ENCODE assay signal across 20 cellular contexts in the genomic region with DNA sequence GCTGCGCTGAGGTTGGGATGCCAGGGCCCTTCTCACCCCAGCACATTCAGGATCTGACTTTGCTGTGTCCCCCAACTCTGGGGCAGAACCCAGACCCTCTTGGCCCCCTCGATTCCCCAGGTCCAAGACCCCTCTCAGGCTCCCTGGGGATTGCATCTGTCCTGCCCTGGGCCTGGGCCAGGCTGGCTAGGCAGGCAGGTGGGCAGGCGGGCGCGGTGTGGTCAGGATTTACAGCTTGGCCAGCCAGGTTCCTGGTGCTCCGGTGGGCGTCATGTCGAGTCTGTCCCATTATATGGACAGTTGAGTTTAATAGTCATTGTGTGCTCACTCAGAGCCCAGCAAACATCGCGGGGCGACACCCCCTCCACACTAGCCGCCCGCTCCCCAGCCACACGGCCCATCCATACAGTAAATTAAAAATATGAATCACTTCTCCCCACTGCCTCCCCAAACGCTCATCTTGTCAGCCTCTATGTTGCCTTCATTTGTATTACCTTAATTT. TPM values are rescaled to one million over a fixed set of nuclear protein-coding genes. Genes with fewer than 3 reads are reported as not detected.
DNase-seq lines count a peak whose midpoint lies in the region; ATAC-seq, FAIRE-seq and TF ChIP-seq lines count a peak whose summit lies in the region.
"Had no signal": no experiment of that assay in that cellular context is flagged by ENCODE, and none has a peak within 500 bp of the region (broad histone marks: within the 10 kb centered on the region; RNA-seq: fewer than 3 reads in every experiment).

No MANE protein-coding gene starts in this region.

- H3K27ac Mint-ChIP-seq in type B pancreatic cell = no peak overlapping the region

- no peaks in the 10 kb centered on the region for H3K9me3 ChIP-seq in K562 (replicated peaks; ENCODE audit: control insufficient read depth, insufficient read depth, low read depth, low read length)

- BruUV-seq in K562 (replicated peaks; lab: Mats Ljungman, UMichigan) = no TSS peak

- no peak for TF ChIP-seq POLR2A in K562 (conservative IDR thresholded peaks at IDR 0.05)

- ATAC-seq in K562 (no peak), HG02759 (IDR thresholded peaks at IDR 0.05; ENCODE audit: unreplicated experiment) (no peak)
- ATAC-seq: PC-3 had no signal

- H3K27me3 Mint-ChIP-seq in type B pancreatic cell = peaks cover 68% of the 10 kb centered on the region

- peaks cover 20% of the 10 kb centered on the region for H3K4me1 Mint-ChIP-seq in type B pancreatic cell (ENCODE audit: unreplicated experiment)

- POLR2A ChIA-PET in K562 (lab: Yijun Ruan, JAX) = no interaction called here

- H3K9ac ChIP-seq in K562 (ENCODE audit: insufficient read depth in 1 of 2, low read depth in 2 of 2, low read length in 2 of 2) = no peak overlapping the region

- intact Hi-C loops in K562 (cut with micrococcal nuclease) = no loop called here

- H2AFZ ChIP-seq in K562 (ENCODE audit: low read depth, low read length) = no peak overlapping the region

- H3K4me3 Mint-ChIP-seq in type B pancreatic cell = no peak overlapping the region

- H3K4me2 ChIP-seq in K562 (ENCODE audit: insufficient read depth, low read length) = no peak overlapping the region

- TF ChIP-seq RAD21 in K562 (CRISPR knock-in tag; conservative IDR thresholded peaks at IDR 0.05 in 1 of 2, IDR thresholded peaks at IDR 0.05 in 1 of 2) = no peak

- H3K9me3 Mint-ChIP-seq in type B pancreatic cell = no peaks in the 10 kb centered on the region

- no peaks in the 10 kb centered on the region for H3K27me3 ChIP-seq in K562 (ENCODE audit: control insufficient read depth in 2 of 2, insufficient read depth in 2 of 2, low read length in 2 of 2)

- H3K79me2 ChIP-seq in K562 (ENCODE audit: control insufficient read depth, insufficient read depth, low read length) = no peaks in the 10 kb centered on the region

- DNase-seq in activated CD8-positive, alpha-beta memory T cell treated with anti-CD3 and anti-CD28 coated beads, Interleukin-2, amount 50 U/mL, for 48 hours = peak; percentile 42
- DNase-seq in activated CD8-positive, alpha-beta memory T cell treated with anti-CD3 and anti-CD28 coated beads for 24 hours = no peak
- DNase-seq in K562 (ENCODE audit: extremely low read depth in 1 of 4, low spot score in 3 of 4) (no peak), mesenteric fat pad (ENCODE audit: low spot score) (peak; percentile 87), type B pancreatic cell (ENCODE audit: extremely low spot score, unreplicated experiment) (peak; percentile 65), H4 (ENCODE audit: low spot score) (no peak), NCI-H2196 (lab: John Stamatoyannopoulos, UW; ENCODE audit: unreplicated experiment) (no peak)
- DNase-seq: C1 segment of cervical spinal cord, DMS 273 treated with DMSO at 0.1 percent for 48 hours, EL, MV-4-11, NCI-H1436, NCI-H2081 treated with DMSO at 0.1 percent for 48 hours, NCI-H226, NCI-H526, PC-3, SHP77 had no signal

- no peak for FAIRE-seq in K562 (lab: Jason Lieb, UNC)
- FAIRE-seq: H54, HTR-8/SVneo had no signal

- no peak overlapping the region for H3K4me3 ChIP-seq in K562

- peaks cover 10 to 27% of the 10 kb centered on the region in 2 experiments; a peak in 4 of 5 replicates for H3K4me1 ChIP-seq in K562 (replicated peaks in 1 of 2; ENCODE audit: control insufficient read depth in 2 of 2, insufficient read depth in 2 of 2, low read length in 2 of 2)

- no peaks in the 10 kb centered on the region for H3K36me3 Mint-ChIP-seq in type B pancreatic cell

- H4K20me1 ChIP-seq in K562 (replicated peaks; ENCODE audit: control insufficient read depth, insufficient read depth, low read length) = no peaks in the 10 kb centered on the region

- H3K27ac ChIP-seq in K562 (ENCODE audit: extremely low read depth, low read depth, low read length) = no peak overlapping the region

- WGBS in K562 (ENCODE audit: insufficient coverage, low coverage, missing lambda C conversion rate) = 41% methylated on average over 9 of the region's 15 CpGs

- no peaks in the 10 kb centered on the region for H3K36me3 ChIP-seq in K562 (ENCODE audit: control insufficient read depth, insufficient read depth, low read length)

- no peak for TF ChIP-seq EP300 in K562 (IDR thresholded peaks at IDR 0.05; ENCODE audit: low read length)

- TF ChIP-seq CTCF in K562 (IDR thresholded peaks at IDR 0.05 in 2 of 3, conservative IDR thresholded peaks at IDR 0.05 in 1 of 3; ENCODE audit: insufficient read depth in 2 of 3, low read depth in 1 of 3, low read length in 3 of 3) (no peak), type B pancreatic cell (conservative IDR thresholded peaks at IDR 0.05) (no peak)

- CTCF ChIA-PET in K562 (lab: Yijun Ruan, JAX; ENCODE audit: low intra/inter-chr PET ratio) = no interaction called here

- in situ Hi-C loops in K562 (cut with MboI) = no loop called here

- H3K9me1 ChIP-seq in K562 (ENCODE audit: control insufficient read depth, insufficient read depth, low read length) = no peaks in the 10 kb centered on the region

TF ChIP-seq in K562, 482 proteins besides CTCF, POLR2A, EP300 and RAD21:
- TF ChIP-seq ZNF507 (tag; conservative IDR thresholded peaks at IDR 0.05) = no peak
- TF ChIP-seq, protein P1, sequence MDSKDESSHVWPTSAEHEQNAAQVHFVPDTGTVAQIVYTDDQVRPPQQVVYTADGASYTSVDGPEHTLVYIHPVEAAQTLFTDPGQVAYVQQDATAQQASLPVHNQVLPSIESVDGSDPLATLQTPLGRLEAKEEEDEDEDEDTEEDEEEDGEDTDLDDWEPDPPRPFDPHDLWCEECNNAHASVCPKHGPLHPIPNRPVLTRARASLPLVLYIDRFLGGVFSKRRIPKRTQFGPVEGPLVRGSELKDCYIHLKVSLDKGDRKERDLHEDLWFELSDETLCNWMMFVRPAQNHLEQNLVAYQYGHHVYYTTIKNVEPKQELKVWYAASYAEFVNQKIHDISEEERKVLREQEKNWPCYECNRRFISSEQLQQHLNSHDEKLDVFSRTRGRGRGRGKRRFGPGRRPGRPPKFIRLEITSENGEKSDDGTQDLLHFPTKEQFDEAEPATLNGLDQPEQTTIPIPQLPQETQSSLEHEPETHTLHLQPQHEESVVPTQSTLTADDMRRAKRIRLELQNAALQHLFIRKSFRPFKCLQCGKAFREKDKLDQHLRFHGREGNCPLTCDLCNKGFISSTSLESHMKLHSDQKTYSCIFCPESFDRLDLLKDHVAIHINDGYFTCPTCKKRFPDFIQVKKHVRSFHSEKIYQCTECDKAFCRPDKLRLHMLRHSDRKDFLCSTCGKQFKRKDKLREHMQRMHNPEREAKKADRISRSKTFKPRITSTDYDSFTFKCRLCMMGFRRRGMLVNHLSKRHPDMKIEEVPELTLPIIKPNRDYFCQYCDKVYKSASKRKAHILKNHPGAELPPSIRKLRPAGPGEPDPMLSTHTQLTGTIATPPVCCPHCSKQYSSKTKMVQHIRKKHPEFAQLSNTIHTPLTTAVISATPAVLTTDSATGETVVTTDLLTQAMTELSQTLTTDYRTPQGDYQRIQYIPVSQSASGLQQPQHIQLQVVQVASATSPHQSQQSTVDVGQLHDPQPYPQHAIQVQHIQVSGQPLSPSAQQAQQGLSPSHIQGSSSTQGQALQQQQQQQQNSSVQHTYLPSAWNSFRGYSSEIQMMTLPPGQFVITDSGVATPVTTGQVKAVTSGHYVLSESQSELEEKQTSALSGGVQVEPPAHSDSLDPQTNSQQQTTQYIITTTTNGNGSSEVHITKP (IDR thresholded peaks at IDR 0.05; ENCODE audit: partially characterized antibody) = peak; percentile 23

RNA-seq across cellular contexts. Expression of gene POLL, which starts 23.5 kb away (rescaled TPM):
- 27.0 and 79.5 TPM in 2 replicates for total RNA-seq in K562 (2011; cell fraction: chromatin; rRNA removed; ENCODE audit: low replicate concordance)
- 44.1 and 46.7 TPM in 2 replicates for total RNA-seq in K562 (2011; cell fraction: nucleolus; rRNA removed)
- total RNA-seq in K562 (2011; cell fraction: nucleoplasm; rRNA removed) = 37.4 and 38.1 TPM in 2 replicates
- 10.9 and 11.7 TPM in 2 replicates for total RNA-seq in K562 (2014; rRNA removed)
- 5.4 and 6.4 TPM in 2 replicates for total RNA-seq in K562 (2014; rRNA removed; fragmentation: Illumina TruSeq; extraction: Trizol)
- 6.9 and 8.4 TPM in 2 replicates for total RNA-seq in K562 (2015; rRNA removed; fragmentation: Illumina TruSeq; extraction: Trizol)
- 16.9 and 18.7 TPM in 2 replicates for total RNA-seq in K562 (2021)
- 13.7 and 21.8 TPM in 2 replicates for polyA plus RNA-seq in K562 (2011; rRNA removed)
- polyA plus RNA-seq in K562 (2011; cell fraction: cytosol; rRNA removed) = 25.2 and 35.8 TPM in 2 replicates
- polyA plus RNA-seq in K562 (2011; cell fraction: nucleus; rRNA removed) = 60.9 and 95.5 TPM in 2 replicates
- polyA plus RNA-seq in K562 (2012) = 12.9 and 23.2 TPM in 2 replicates
- polyA plus RNA-seq in K562 (2014; fragmentation: Illumina TruSeq; extraction: Trizol) = 13.3 and 14.2 TPM in 2 replicates
- polyA plus RNA-seq in K562 (2014; fragmentation: Nextera tagmentation; extraction: Ambion mirVana) = 1 to 10 TPM; 1.2 to 2.1 TPM
- 13.3 and 16.1 TPM in 2 replicates for polyA plus RNA-seq in K562 (2014; rRNA removed)
- 15.2 and 18.3 TPM in 2 replicates for polyA minus RNA-seq in K562 (2011; rRNA and poly(A)+ RNA removed)
- 12.1 and 13.3 TPM in 2 replicates for polyA minus RNA-seq in K562 (2011; cell fraction: cytosol; rRNA and poly(A)+ RNA removed)
- 20.1 and 24.3 TPM in 2 replicates for polyA minus RNA-seq in K562 (2011; cell fraction: nucleus; rRNA and poly(A)+ RNA removed)
- total RNA-seq in mesenteric fat pad = 15.5 TPM
- total RNA-seq in type B pancreatic cell (ENCODE audit: low replicate concordance) = 39.3 and 39.8 TPM in 2 replicates
- 2.7 and 5.8 TPM in 2 replicates for total RNA-seq in H4 (2014; rRNA removed; shearing (Covaris generic))

RNA-seq across cellular contexts. Expression of gene DPCD, which starts 23.6 kb away (rescaled TPM):
- total RNA-seq in K562 (2011; cell fraction: chromatin; rRNA removed; ENCODE audit: low replicate concordance) = 4.7 and 9.8 TPM in 2 replicates
- 4.9 and 6.3 TPM in 2 replicates for total RNA-seq in K562 (2011; cell fraction: nucleolus; rRNA removed)
- total RNA-seq in K562 (2011; cell fraction: nucleoplasm; rRNA removed) = 7.3 and 8.6 TPM in 2 replicates
- 17.2 and 19.6 TPM in 2 replicates for total RNA-seq in K562 (2014; rRNA removed)
- 15.0 and 15.7 TPM in 2 replicates for total RNA-seq in K562 (2014; rRNA removed; fragmentation: Illumina TruSeq; extraction: Trizol)
- total RNA-seq in K562 (2015; rRNA removed; fragmentation: Illumina TruSeq; extraction: Trizol) = 15.5 and 19.4 TPM in 2 replicates
- total RNA-seq in K562 (2021) = 10.0 and 12.1 TPM in 2 replicates
- 35.1 and 44.5 TPM in 2 replicates for polyA plus RNA-seq in K562 (2011; rRNA removed)
- 30.7 and 37.5 TPM in 2 replicates for polyA plus RNA-seq in K562 (2011; cell fraction: cytosol; rRNA removed)
- 21.2 and 22.3 TPM in 2 replicates for polyA plus RNA-seq in K562 (2011; cell fraction: nucleus; rRNA removed)
- 13.9 and 26.4 TPM in 2 replicates for polyA plus RNA-seq in K562 (2012)
- polyA plus RNA-seq in K562 (2014; fragmentation: Illumina TruSeq; extraction: Trizol) = 18.8 and 20.0 TPM in 2 replicates
- polyA plus RNA-seq in K562 (2014; fragmentation: Nextera tagmentation; extraction: Ambion mirVana) = 10 to 100 TPM; 37.6 to 45.2 TPM
- 20.3 and 25.2 TPM in 2 replicates for polyA plus RNA-seq in K562 (2014; rRNA removed)
- polyA minus RNA-seq in K562 (2011; rRNA and poly(A)+ RNA removed) = 19.8 and 20.4 TPM in 2 replicates
- 1.6 and 6.1 TPM in 2 replicates for polyA minus RNA-seq in K562 (2011; cell fraction: cytosol; rRNA and poly(A)+ RNA removed)
- polyA minus RNA-seq in K562 (2011; cell fraction: nucleus; rRNA and poly(A)+ RNA removed) = 5.5 and 5.8 TPM in 2 replicates
- 5.2 TPM for total RNA-seq in mesenteric fat pad
- total RNA-seq in type B pancreatic cell (ENCODE audit: low replicate concordance) = 32.3 and 37.3 TPM in 2 replicates
- total RNA-seq in H4 (2014; rRNA removed; shearing (Covaris generic)) = 35.6 and 62.3 TPM in 2 replicates

Comparison
In these comparisons a context has a peak if more than half of its experiments do, and no peak if none do; other contexts are left out.
1. DNase-seq: peak in activated CD8-positive, alpha-beta memory T cell treated with anti-CD3 and anti-CD28 coated beads, Interleukin-2, amount 50 U/mL, for 48 hours (single experiment), mesenteric fat pad (single experiment) and type B pancreatic cell (single experiment); none in activated CD8-positive, alpha-beta memory T cell treated with anti-CD3 and anti-CD28 coated beads for 24 hours (single experiment), K562 (0 of 4), H4 (single experiment) and NCI-H2196 (single experiment).